Comparison of ENCODE assay signal across 8 cellular contexts in genomic region chr2:74577448-74577847, GRCh38. TPM values are rescaled to one million over a fixed set of nuclear protein-coding genes. Genes with fewer than 3 reads are reported as not detected.
A peak's percentile ranks its signal among the peaks of the same experiment; 100 is the strongest.
DNase-seq lines count a peak whose midpoint lies in the region; ATAC-seq, FAIRE-seq and TF ChIP-seq lines count a peak whose summit lies in the region.

No MANE protein-coding gene starts in this region.

- H3K4me1 ChIP-seq in keratinocyte (ENCODE audit: control insufficient read depth, extremely low read depth, insufficient read depth, low read length) = peaks cover 12% of the 10 kb centered on the region

- no peaks in the 10 kb centered on the region for H3K27me3 ChIP-seq in keratinocyte (ENCODE audit: control insufficient read depth, extremely low read depth, insufficient read depth, low read length)

- no peaks in the 10 kb centered on the region for H3K9me3 ChIP-seq in keratinocyte (ENCODE audit: control insufficient read depth, low read depth, low read length)

- no peak overlapping the region for H3K4me3 ChIP-seq in keratinocyte (ENCODE audit: control insufficient read depth in 2 of 3, extremely low read depth in 1 of 3, insufficient read depth in 2 of 3, low read depth in 1 of 3, low read length in 3 of 3)

- DNase-seq in CD1c-positive myeloid dendritic cell (ENCODE audit: extremely low spot score) (peak; percentile 86), OCI-M1 (lab: John Stamatoyannopoulos, UW) (peak; percentile 76), keratinocyte (ENCODE audit: low read depth, low spot score) (no peak), NCI-H2081 treated with DMSO at 0.1 percent for 48 hours (lab: John Stamatoyannopoulos, UW) (no peak), COLO668 (lab: John Stamatoyannopoulos, UW; ENCODE audit: unreplicated experiment) (no peak), dermis blood vessel endothelial cell (no peak)
- no peak for DNase-seq in stimulated activated CD4-positive, alpha-beta T cell treated with anti-CD3 and anti-CD28 coated beads, Interleukin-12 subunit alpha, Interleukin-12 subunit beta, amount 100 ng/mL, for 4 hours

- peak; percentile 45 for ATAC-seq in GM19452 (IDR thresholded peaks at IDR 0.05; ENCODE audit: unreplicated experiment)

- H3K9me1 ChIP-seq in keratinocyte (ENCODE audit: control insufficient read depth, extremely low read depth, insufficient read depth, low read length) = no peaks in the 10 kb centered on the region

- H2AFZ ChIP-seq in keratinocyte (ENCODE audit: control insufficient read depth, low read length) = peak overlapping the region; percentile 57

- no peaks in the 10 kb centered on the region for H4K20me1 ChIP-seq in keratinocyte (ENCODE audit: control insufficient read depth, extremely low read depth, insufficient read depth, low read length)

- no peak for FAIRE-seq in keratinocyte (lab: Jason Lieb, UNC)

- no peak overlapping the region for H3K4me2 ChIP-seq in keratinocyte (ENCODE audit: control insufficient read depth, extremely low read depth, insufficient read depth, low read depth, low read length)

- no peak overlapping the region for H3K27ac ChIP-seq in keratinocyte (ENCODE audit: control insufficient read depth, insufficient read depth, low read length)

- dilution Hi-C loops in keratinocyte (cut with MboI; ENCODE audit: extremely low pct_ligation_motif_present, low sequenced_read_pairs) = no loop called here

- TF ChIP-seq CTCF in keratinocyte (optimal IDR thresholded peaks at IDR 0.05 in 1 of 3, IDR thresholded peaks at IDR 0.05 in 1 of 3, conservative IDR thresholded peaks at IDR 0.05 in 1 of 3; ENCODE audit: extremely low read depth in 1 of 3, insufficient read depth in 2 of 3, low read length in 3 of 3) = no peak

- H3K9ac ChIP-seq in keratinocyte (ENCODE audit: control insufficient read depth, extremely low read depth, insufficient read depth, low read length) = no peak overlapping the region

- no peaks in the 10 kb centered on the region for H3K36me3 ChIP-seq in keratinocyte (ENCODE audit: control insufficient read depth in 2 of 2, extremely low read depth in 1 of 2, insufficient read depth in 2 of 2, low read length in 2 of 2)

- H3K79me2 ChIP-seq in keratinocyte (ENCODE audit: control insufficient read depth, insufficient read depth, low read length) = no peaks in the 10 kb centered on the region

RNA-seq across cellular contexts. Expression of gene DOK1, which starts 22.9 kb away (rescaled TPM):
- 0.97 to 2.0 TPM (median 0.99 TPM) in 3 replicates for polyA plus RNA-seq in keratinocyte
- polyA plus RNA-seq in keratinocyte (2011; ENCODE audit: low read depth) = not detected
- 0.69 and 1.5 TPM in 2 replicates for polyA plus RNA-seq in keratinocyte (2011; cell fraction: cytosol; rRNA removed)
- polyA plus RNA-seq in keratinocyte (2011; cell fraction: nucleus; rRNA removed) = 1.3 and 2.4 TPM in 2 replicates
- 0.31 and 2.7 TPM in 2 replicates for polyA plus RNA-seq in keratinocyte (2012; ENCODE audit: low replicate concordance)
- 0.58 to 4.0 TPM (median 0.63 TPM) in 3 replicates for polyA minus RNA-seq in keratinocyte
- polyA minus RNA-seq in keratinocyte (2011; cell fraction: cytosol; rRNA and poly(A)+ RNA removed) = 4.2 TPM
- polyA minus RNA-seq in keratinocyte (2011; cell fraction: nucleus; rRNA and poly(A)+ RNA removed) = 1.3 and 1.5 TPM in 2 replicates
- 20.8 and 21.5 TPM in 2 replicates for total RNA-seq in dermis blood vessel endothelial cell

RNA-seq across cellular contexts. Expression of gene LOXL3, which starts 23.7 kb away (rescaled TPM):
- 0.21 to 0.57 TPM (median 0.26 TPM) in 3 replicates for polyA plus RNA-seq in keratinocyte
- polyA plus RNA-seq in keratinocyte (2011; ENCODE audit: low read depth) = not detected
- polyA plus RNA-seq in keratinocyte (2011; cell fraction: cytosol; rRNA removed) = 0.08 and 0.16 TPM in 2 replicates
- polyA plus RNA-seq in keratinocyte (2011; cell fraction: nucleus; rRNA removed) = 0.19 and 0.24 TPM in 2 replicates
- 0.21 and 0.48 TPM in 2 replicates for polyA plus RNA-seq in keratinocyte (2012; ENCODE audit: low replicate concordance)
- polyA minus RNA-seq in keratinocyte = 0.20 to 1.2 TPM (median 0.22 TPM) in 3 replicates
- not detected for polyA minus RNA-seq in keratinocyte (2011; cell fraction: cytosol; rRNA and poly(A)+ RNA removed)
- not detected in 2 replicates for polyA minus RNA-seq in keratinocyte (2011; cell fraction: nucleus; rRNA and poly(A)+ RNA removed)
- total RNA-seq in dermis blood vessel endothelial cell = 0.85 and 1.7 TPM in 2 replicates

RNA-seq across cellular contexts. Expression of gene HTRA2, which starts 47.7 kb away (rescaled TPM):
- polyA plus RNA-seq in keratinocyte = 25.5 to 30.8 TPM (median 27.8 TPM) in 3 replicates
- polyA plus RNA-seq in keratinocyte (2011; ENCODE audit: low read depth) = 9.8 TPM
- 22.1 and 24.5 TPM in 2 replicates for polyA plus RNA-seq in keratinocyte (2011; cell fraction: cytosol; rRNA removed)
- polyA plus RNA-seq in keratinocyte (2011; cell fraction: nucleus; rRNA removed) = 41.7 and 47.6 TPM in 2 replicates
- 24.8 and 27.4 TPM in 2 replicates for polyA plus RNA-seq in keratinocyte (2012; ENCODE audit: low replicate concordance)
- polyA minus RNA-seq in keratinocyte = 25.3 to 46.8 TPM (median 32.1 TPM) in 3 replicates
- polyA minus RNA-seq in keratinocyte (2011; cell fraction: cytosol; rRNA and poly(A)+ RNA removed) = 17.6 TPM
- polyA minus RNA-seq in keratinocyte (2011; cell fraction: nucleus; rRNA and poly(A)+ RNA removed) = 16.9 and 17.5 TPM in 2 replicates
- 50.9 and 51.8 TPM in 2 replicates for total RNA-seq in dermis blood vessel endothelial cell

RNA-seq across cellular contexts. Expression of gene AUP1, which starts 47.9 kb away (rescaled TPM):
- 94.9 to 141 TPM (median 114 TPM) in 3 replicates for polyA plus RNA-seq in keratinocyte
- 67.0 TPM for polyA plus RNA-seq in keratinocyte (2011; ENCODE audit: low read depth)
- 80.9 and 85.3 TPM in 2 replicates for polyA plus RNA-seq in keratinocyte (2011; cell fraction: cytosol; rRNA removed)
- polyA plus RNA-seq in keratinocyte (2011; cell fraction: nucleus; rRNA removed) = 290 and 315 TPM in 2 replicates
- polyA plus RNA-seq in keratinocyte (2012; ENCODE audit: low replicate concordance) = 91.4 and 132 TPM in 2 replicates
- polyA minus RNA-seq in keratinocyte = 95.5 to 104 TPM (median 98.0 TPM) in 3 replicates
- polyA minus RNA-seq in keratinocyte (2011; cell fraction: cytosol; rRNA and poly(A)+ RNA removed) = 87.1 TPM
- polyA minus RNA-seq in keratinocyte (2011; cell fraction: nucleus; rRNA and poly(A)+ RNA removed) = 54.7 and 60.1 TPM in 2 replicates
- 87.2 and 127 TPM in 2 replicates for total RNA-seq in dermis blood vessel endothelial cell

RNA-seq across cellular contexts. Expression of gene DQX1, which starts 51.4 kb away (rescaled TPM):
- polyA plus RNA-seq in keratinocyte = 5.7 to 10.2 TPM (median 5.9 TPM) in 3 replicates
- polyA plus RNA-seq in keratinocyte (2011; ENCODE audit: low read depth) = 3.4 TPM
- 2.8 and 3.4 TPM in 2 replicates for polyA plus RNA-seq in keratinocyte (2011; cell fraction: cytosol; rRNA removed)
- 28.6 and 31.7 TPM in 2 replicates for polyA plus RNA-seq in keratinocyte (2011; cell fraction: nucleus; rRNA removed)
- polyA plus RNA-seq in keratinocyte (2012; ENCODE audit: low replicate concordance) = 2.9 and 5.9 TPM in 2 replicates
- 0.98 to 6.3 TPM (median 4.8 TPM) in 3 replicates for polyA minus RNA-seq in keratinocyte
- polyA minus RNA-seq in keratinocyte (2011; cell fraction: cytosol; rRNA and poly(A)+ RNA removed) = 2.9 TPM
- 3.2 and 5.7 TPM in 2 replicates for polyA minus RNA-seq in keratinocyte (2011; cell fraction: nucleus; rRNA and poly(A)+ RNA removed)
- total RNA-seq in dermis blood vessel endothelial cell = not detected in 2 replicates

Comparison
In these comparisons a context has a peak if more than half of its experiments do, and no peak if none do; other contexts are left out.
1. DNase-seq: peak in CD1c-positive myeloid dendritic cell (single experiment) and OCI-M1 (single experiment); none in keratinocyte (single experiment), NCI-H2081 treated with DMSO at 0.1 percent for 48 hours (single experiment), COLO668 (single experiment), dermis blood vessel endothelial cell (single experiment) and stimulated activated CD4-positive, alpha-beta T cell treated with anti-CD3 and anti-CD28 coated beads, Interleukin-12 subunit alpha, Interleukin-12 subunit beta, amount 100 ng/mL, for 4 hours (single experiment).